In genomic region chr6:167706313-167707109, GRCh38 we compare ENCODE assay signal across 8 cellular contexts.
A peak's percentile ranks its signal among the peaks of the same experiment; 100 is the strongest.
DNase-seq lines count a peak whose midpoint lies in the region; ATAC-seq and TF ChIP-seq lines count a peak whose summit lies in the region.

No MANE protein-coding gene starts in this region.

- H3K27me3 ChIP-seq in upper lobe of right lung = no peaks in the 10 kb centered on the region

- H3K9me3 Mint-ChIP-seq in endothelial cell (ENCODE audit: unreplicated experiment) = no peaks in the 10 kb centered on the region

- H3K36me3 ChIP-seq in upper lobe of right lung = no peaks in the 10 kb centered on the region

- ATAC-seq in GM19043 (IDR thresholded peaks at IDR 0.05; ENCODE audit: low read depth, unreplicated experiment) (peak; percentile 97), HG03097 (IDR thresholded peaks at IDR 0.05; ENCODE audit: low FRiP score, unreplicated experiment) (peak; percentile 97), upper lobe of right lung (no peak)

- H3K27ac Mint-ChIP-seq in endothelial cell (ENCODE audit: unreplicated experiment) = no peak overlapping the region

- DNase-seq in UCSD-AML1 (lab: John Stamatoyannopoulos, UW; ENCODE audit: unreplicated experiment) = peak; percentile 29
- DNase-seq in effector CD4-positive, alpha-beta T cell = peak; percentile 14
- DNase-seq in upper lobe of right lung = peak; percentile 47
- no peak for DNase-seq in iPS-NIHi7 (ENCODE audit: extremely low spot score)
- no peak for DNase-seq in endothelial cell (ENCODE audit: low spot score)
- DNase-seq in NCI-H1092 (lab: John Stamatoyannopoulos, UW) = no peak

- no peak overlapping the region for H3K4me3 Mint-ChIP-seq in endothelial cell (ENCODE audit: unreplicated experiment)

- H3K4me1 Mint-ChIP-seq in endothelial cell (ENCODE audit: unreplicated experiment) = peaks cover 24% of the 10 kb centered on the region

- TF ChIP-seq CTCF in upper lobe of right lung (IDR thresholded peaks at IDR 0.05) = no peak
- TF ChIP-seq CTCF in endothelial cell (IDR thresholded peaks at IDR 0.05; ENCODE audit: unreplicated experiment) = no peak

- peaks cover 9% of the 10 kb centered on the region for H3K27me3 Mint-ChIP-seq in endothelial cell (ENCODE audit: unreplicated experiment)

- no peak overlapping the region for H3K27ac ChIP-seq in upper lobe of right lung

- no peak overlapping the region for H3K4me3 ChIP-seq in upper lobe of right lung

- intact Hi-C loops in upper lobe of right lung (cut with DNase I) = no loop called here

- H3K4me1 ChIP-seq in upper lobe of right lung = peaks cover 6% of the 10 kb centered on the region

- H3K9me3 ChIP-seq in upper lobe of right lung = no peaks in the 10 kb centered on the region

- H3K36me3 Mint-ChIP-seq in endothelial cell (ENCODE audit: low read depth, unreplicated experiment) = no peaks in the 10 kb centered on the region

Comparison
In these comparisons a context has a peak if more than half of its experiments do, and no peak if none do; other contexts are left out.
1. DNase-seq: peak in UCSD-AML1 (single experiment), effector CD4-positive, alpha-beta T cell (single experiment) and upper lobe of right lung (single experiment); none in iPS-NIHi7 (single experiment), endothelial cell (single experiment) and NCI-H1092 (single experiment).